ENCODE assay signal across 15 cellular contexts in genomic region chr22:47620391-47620790, GRCh38.
A peak's percentile ranks its signal among the peaks of the same experiment; 100 is the strongest.
DNase-seq lines count a peak whose midpoint lies in the region; ATAC-seq and TF ChIP-seq lines count a peak whose summit lies in the region.
"Had no signal": no experiment of that assay in that cellular context is flagged by ENCODE, and none has a peak within 500 bp of the region (broad histone marks: within the 10 kb centered on the region; RNA-seq: fewer than 3 reads in every experiment).

No MANE protein-coding gene starts in this region.

- H3K9me3 ChIP-seq in WERI-Rb-1 (ENCODE audit: severe bottlenecking) (no peaks in the 10 kb centered on the region), spleen (no peaks in the 10 kb centered on the region)
- H3K9me3 ChIP-seq: BLaER1 had no signal

- no peaks in the 10 kb centered on the region for H3K27me3 ChIP-seq in WERI-Rb-1 (ENCODE audit: insufficient read depth, low read depth, severe bottlenecking)
- peaks cover 0 to 68% (median 0%) of the 10 kb centered on the region in 7 donors for H3K27me3 ChIP-seq in spleen (replicated peaks in 1 of 7)
- H3K27me3 ChIP-seq: BLaER1 had no signal

- H3K36me3 ChIP-seq in WERI-Rb-1 (no peaks in the 10 kb centered on the region), spleen (no peaks in the 10 kb centered on the region)
- H3K36me3 ChIP-seq: BLaER1 had no signal

- ATAC-seq in left lobe of liver (no peak), HG03135 (IDR thresholded peaks at IDR 0.05; ENCODE audit: unreplicated experiment) (no peak)
- ATAC-seq: GM12878, HCT116 had no signal

- no peaks in the 10 kb centered on the region for H3K4me1 ChIP-seq in spleen

- peak; percentile 10 for DNase-seq in activated CD8-positive, alpha-beta memory T cell treated with anti-CD3 and anti-CD28 coated beads, Interleukin-2, amount 50 U/mL, for 48 hours
- DNase-seq in activated CD8-positive, alpha-beta memory T cell treated with anti-CD3 and anti-CD28 coated beads, Interleukin-2, amount 50 U/mL, for 4 hours: no peak
- no peak for DNase-seq in WERI-Rb-1
- DNase-seq in left lobe of liver (ENCODE audit: low spot score): peak; percentile 23
- peak; percentile 35 for DNase-seq in spleen
- DNase-seq in T-helper 2 cell treated with Interferon-gamma antibody and Interleukin-4, amounts not matched to agents 5 μg/mL and 100 μg/mL, for 36 hours (ENCODE audit: low spot score): no peak
- DNase-seq in NCI-H446 (lab: John Stamatoyannopoulos, UW): no peak
- DNase-seq: 8988T; AML-193; CD4-positive, CD25-positive, alpha-beta regulatory T cell; DMS79 had no signal

- H3K4me1 Mint-ChIP-seq in T-helper 2 cell treated with Interferon-gamma antibody and Interleukin-4, amounts not matched to agents 5 μg/mL and 100 μg/mL, for 36 hours (ENCODE audit: low read depth): no peaks in the 10 kb centered on the region
- H3K4me1 Mint-ChIP-seq: CD4-positive, CD25-positive, alpha-beta regulatory T cell had no signal

- no peaks in the 10 kb centered on the region for H3K27me3 Mint-ChIP-seq in T-helper 2 cell treated with Interferon-gamma antibody and Interleukin-4, amounts not matched to agents 5 μg/mL and 100 μg/mL, for 36 hours (ENCODE audit: low read depth)

- H3K9me3 Mint-ChIP-seq in T-helper 2 cell treated with Interferon-gamma antibody and Interleukin-4, amounts not matched to agents 5 μg/mL and 100 μg/mL, for 36 hours: no peaks in the 10 kb centered on the region

- H3K4me3 Mint-ChIP-seq in T-helper 2 cell treated with Interferon-gamma antibody and Interleukin-4, amounts not matched to agents 5 μg/mL and 100 μg/mL, for 36 hours: no peak overlapping the region
- H3K4me3 Mint-ChIP-seq: CD4-positive, CD25-positive, alpha-beta regulatory T cell had no signal

- H3K4me3 ChIP-seq in WERI-Rb-1 (ENCODE audit: low read depth, low read length) (no peak overlapping the region), spleen (no peak overlapping the region)
- H3K4me3 ChIP-seq: BLaER1, GM12878 had no signal

- peak overlapping the region; percentile 53 for H3K27ac ChIP-seq in WERI-Rb-1
- no peak overlapping the region for H3K27ac ChIP-seq in spleen
- H3K27ac ChIP-seq: BLaER1 had no signal

- H3K36me3 Mint-ChIP-seq in T-helper 2 cell treated with Interferon-gamma antibody and Interleukin-4, amounts not matched to agents 5 μg/mL and 100 μg/mL, for 36 hours (ENCODE audit: low read depth): no peaks in the 10 kb centered on the region
- H3K36me3 Mint-ChIP-seq: CD4-positive, CD25-positive, alpha-beta regulatory T cell had no signal

- 83 to 93% (median 89%) methylated on average over 8 to 11 of the region's 11 CpGs for WGBS in spleen, 5 donors

- no peak for TF ChIP-seq CTCF in WERI-Rb-1 (IDR thresholded peaks at IDR 0.05; ENCODE audit: low read depth, low read length)
- TF ChIP-seq CTCF in spleen (IDR thresholded peaks at IDR 0.05 in 8 of 11, conservative IDR thresholded peaks at IDR 0.05 in 3 of 11): no peak

- no peak overlapping the region for H3K27ac Mint-ChIP-seq in T-helper 2 cell treated with Interferon-gamma antibody and Interleukin-4, amounts not matched to agents 5 μg/mL and 100 μg/mL, for 36 hours
- H3K27ac Mint-ChIP-seq: CD4-positive, CD25-positive, alpha-beta regulatory T cell had no signal

- TF ChIP-seq POLR2A in spleen (IDR thresholded peaks at IDR 0.05): no peak

- intact Hi-C loops in spleen (cut with DNase I; ENCODE audit: low total_unique reads): no loop called here

Comparison
In these comparisons a context has a peak if more than half of its experiments do, and no peak if none do; other contexts are left out.
1. DNase-seq: peak in activated CD8-positive, alpha-beta memory T cell treated with anti-CD3 and anti-CD28 coated beads, Interleukin-2, amount 50 U/mL, for 48 hours (single experiment), left lobe of liver (single experiment) and spleen (single experiment); none in activated CD8-positive, alpha-beta memory T cell treated with anti-CD3 and anti-CD28 coated beads, Interleukin-2, amount 50 U/mL, for 4 hours (single experiment), WERI-Rb-1 (single experiment), T-helper 2 cell treated with Interferon-gamma antibody and Interleukin-4, amounts not matched to agents 5 μg/mL and 100 μg/mL, for 36 hours (single experiment) and NCI-H446 (0 of 2).